ENCODE assay signal across 27 cellular contexts in genomic region chr1:56627636-56628039, GRCh38. TPM values are rescaled to one million over a fixed set of nuclear protein-coding genes. Genes with fewer than 3 reads are reported as not detected.
A peak's percentile ranks its signal among the peaks of the same experiment; 100 is the strongest.
DNase-seq lines count a peak whose midpoint lies in the region.
"Had no signal": no experiment of that assay in that cellular context is flagged by ENCODE, and none has a peak within 500 bp of the region (broad histone marks: within the 10 kb centered on the region; RNA-seq: fewer than 3 reads in every experiment).

No MANE protein-coding gene starts in this region.

- no peaks in the 10 kb centered on the region for H3K9me3 ChIP-seq in iPS DF 6.9 (ENCODE audit: control insufficient read depth, insufficient read depth, low read length)
- H3K9me3 ChIP-seq: tibial artery had no signal

- DNase-seq in DMS53 (lab: John Stamatoyannopoulos, UW) (peak; percentile 93), H7 (peak; percentile 19), SHP77 (lab: John Stamatoyannopoulos, UW) (peak; percentile 29 to 62), iPS DF 6.9 (ENCODE audit: low read depth, low spot score) (peak; percentile 5), anterior cingulate cortex (lab: John Stamatoyannopoulos, UW) (no peak), activated T-cell treated with anti-CD3 and anti-CD28 coated beads for 4 hours (no peak), T-helper 2 cell (no peak), putamen (ENCODE audit: low spot score) (no peak)
- DNase-seq: activated B cell treated with CpG ODN at 0.5 μM for 24 hours; activated CD8-positive, alpha-beta T cell treated with anti-CD3 and anti-CD28 coated beads, Interleukin-2, amount 10 ng/mL, durations not matched to agents 7 days and 5 days; activated naive CD8-positive, alpha-beta T cell treated with anti-CD3 and anti-CD28 coated beads, Interleukin-2, amount 10 ng/mL, durations not matched to agents 7 days and 5 days; activated T-cell treated with anti-CD3 and anti-CD28 coated beads, Interleukin-2, amount 50 U/mL, for 48 hours; AML-193; COR-L47; GOT3; kidney; mammary epithelial cell; MV-4-11; naive thymus-derived CD8-positive, alpha-beta T cell; NCI-H1930; NCI-H510A; posterior cingulate gyrus; stimulated activated naive CD8-positive, alpha-beta T cell treated with anti-CD3 and anti-CD28 coated beads, Interleukin-15, Interleukin-2, amounts not matched to agents 100 U/mL and 50 U/mL, for 24 hours; tibial artery had no signal

- no peaks in the 10 kb centered on the region for H3K4me1 ChIP-seq in iPS DF 6.9 (ENCODE audit: control insufficient read depth, insufficient read depth, low read length)
- H3K4me1 ChIP-seq: tibial artery had no signal

- H3K4me3 ChIP-seq in H7 (ENCODE audit: insufficient read depth, low read depth, low read length): no peak overlapping the region
- H3K4me3 ChIP-seq in iPS DF 6.9 (ENCODE audit: low read length): no peak overlapping the region
- H3K4me3 ChIP-seq: cardiac muscle cell, hepatocyte, tibial artery had no signal

- no CpG with 5 or more reads among the region's 3 CpGs for WGBS in iPS DF 6.9 (ENCODE audit: insufficient coverage, insufficient read length)

- H3K36me3 ChIP-seq in H7 (replicated peaks; ENCODE audit: control insufficient read depth, insufficient read depth, low read length): no peaks in the 10 kb centered on the region
- H3K36me3 ChIP-seq in iPS DF 6.9 (ENCODE audit: control insufficient read depth, insufficient read depth, low read length): no peaks in the 10 kb centered on the region
- H3K36me3 ChIP-seq: cardiac muscle cell, tibial artery had no signal

- H3K27me3 ChIP-seq in H7 (ENCODE audit: control insufficient read depth, insufficient read depth, low read length) (no peaks in the 10 kb centered on the region), iPS DF 6.9 (ENCODE audit: control insufficient read depth, insufficient read depth, low read length) (no peaks in the 10 kb centered on the region)
- H3K27me3 ChIP-seq: cardiac muscle cell, hepatocyte, tibial artery had no signal

- H3K27ac ChIP-seq in iPS DF 6.9 (ENCODE audit: low read length): no peak overlapping the region
- H3K27ac ChIP-seq: cardiac muscle cell, hepatocyte, tibial artery had no signal

RNA-seq across cellular contexts. Expression of gene PRKAA2, which starts 17.5 kb away (rescaled TPM):
- total RNA-seq in H7 (2014; rRNA removed; shearing (Covaris generic)): 3.2 and 5.7 TPM in 2 replicates
- total RNA-seq: activated B cell treated with CpG ODN at 0.5 μM for 24 hours; activated CD8-positive, alpha-beta T cell treated with anti-CD3 and anti-CD28 coated beads, Interleukin-2, amount 10 ng/mL, durations not matched to agents 7 days and 5 days; activated naive CD8-positive, alpha-beta T cell treated with anti-CD3 and anti-CD28 coated beads, Interleukin-2, amount 10 ng/mL, durations not matched to agents 7 days and 5 days; naive thymus-derived CD8-positive, alpha-beta T cell; T-helper 2 cell treated with Interferon-gamma antibody and Interleukin-4, amounts not matched to agents 100 ng/mL and 5 ng/mL, for 36 hours had no signal

RNA-seq across cellular contexts. Expression of gene PLPP3, which starts 48.3 kb away (rescaled TPM):
- 33.8 and 45.2 TPM in 2 replicates for total RNA-seq in H7 (2014; rRNA removed; shearing (Covaris generic))
- total RNA-seq: activated CD8-positive, alpha-beta T cell treated with anti-CD3 and anti-CD28 coated beads, Interleukin-2, amount 10 ng/mL, durations not matched to agents 7 days and 5 days; naive thymus-derived CD8-positive, alpha-beta T cell; T-helper 2 cell treated with Interferon-gamma antibody and Interleukin-4, amounts not matched to agents 100 ng/mL and 5 ng/mL, for 36 hours had no signal

Comparison
In these comparisons a context has a peak if more than half of its experiments do, and no peak if none do; other contexts are left out.
1. DNase-seq: peak in DMS53 (single experiment), H7 (single experiment), SHP77 (2 of 2) and iPS DF 6.9 (single experiment); none in anterior cingulate cortex (0 of 58), activated T-cell treated with anti-CD3 and anti-CD28 coated beads for 4 hours (single experiment), T-helper 2 cell (0 of 5) and putamen (single experiment).